ENCODE assay signal across 9 cellular contexts in the genomic region with DNA sequence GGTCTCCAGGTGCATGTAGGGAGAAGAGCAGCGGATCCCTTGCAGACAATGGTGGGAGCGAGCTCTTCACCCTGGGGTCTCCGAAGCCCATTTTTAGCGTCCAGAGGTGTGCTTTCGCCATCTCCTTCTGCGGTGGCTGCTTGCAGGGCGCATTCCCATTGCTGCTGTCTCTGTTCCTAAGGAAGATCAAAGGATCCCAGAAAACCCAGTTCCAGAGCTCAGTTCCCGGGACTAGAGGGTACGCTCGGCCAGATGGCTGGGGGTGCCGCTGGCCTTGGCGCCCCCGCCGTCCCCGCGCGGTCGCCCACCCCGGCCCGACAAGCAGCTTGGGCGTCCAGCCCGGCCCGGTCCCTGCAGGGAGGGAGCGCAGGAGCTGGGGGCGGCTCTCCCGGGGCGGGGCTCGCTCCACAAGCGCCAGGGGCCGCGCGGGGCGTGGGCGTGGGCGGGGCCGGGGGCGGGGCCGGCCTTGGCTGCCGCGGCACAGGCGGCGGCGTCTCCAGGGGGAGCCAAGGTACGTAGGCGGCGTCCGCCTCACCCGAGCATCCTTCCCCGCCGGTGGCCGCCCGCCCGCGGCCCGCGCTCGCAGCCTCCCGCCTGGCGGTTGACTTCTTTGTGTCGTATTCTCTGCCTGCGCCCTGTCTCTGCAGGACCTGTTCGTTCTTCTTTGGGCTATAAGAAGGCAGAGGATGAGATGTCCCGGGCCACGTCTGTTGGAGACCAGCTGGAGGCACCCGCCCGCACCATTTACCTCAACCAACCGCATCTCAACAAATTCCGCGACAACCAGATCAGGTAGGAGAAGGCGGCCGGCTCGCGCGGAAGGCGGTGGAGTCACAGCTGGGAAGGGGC.
A peak's percentile ranks its signal among the peaks of the same experiment; 100 is the strongest.
DNase-seq lines count a peak whose midpoint lies in the region; ATAC-seq and TF ChIP-seq lines count a peak whose summit lies in the region.
"Had no signal": no experiment of that assay in that cellular context is flagged by ENCODE, and none has a peak within 500 bp of the region (broad histone marks: within the 10 kb centered on the region; RNA-seq: fewer than 3 reads in every experiment).

No MANE protein-coding gene starts in this region.

- peak overlapping the region; percentile 85 for H3K4me3 Mint-ChIP-seq in nephron progenitor cell
- H3K4me3 Mint-ChIP-seq: memory B cell had no signal

- no peaks in the 10 kb centered on the region for H3K36me3 Mint-ChIP-seq in nephron progenitor cell (ENCODE audit: low read depth)

- TF ChIP-seq CTCF in nephron progenitor cell (IDR thresholded peaks at IDR 0.05) = no peak

- peaks cover 9% of the 10 kb centered on the region for H3K4me1 Mint-ChIP-seq in nephron progenitor cell

- peaks cover 5% of the 10 kb centered on the region for H3K9me3 Mint-ChIP-seq in nephron progenitor cell

- peaks cover 65% of the 10 kb centered on the region for H3K27me3 Mint-ChIP-seq in nephron progenitor cell (ENCODE audit: low read depth, poor library complexity)

- no peak overlapping the region for H3K27ac Mint-ChIP-seq in nephron progenitor cell
- H3K27ac Mint-ChIP-seq: memory B cell had no signal

- in situ Hi-C loops in G401 (cut with HindIII; ENCODE audit: low sequenced_read_pairs) = no loop called here

- ATAC-seq in GM19452 (IDR thresholded peaks at IDR 0.05; ENCODE audit: unreplicated experiment) (no peak), GM19035 (IDR thresholded peaks at IDR 0.05; ENCODE audit: unreplicated experiment) (no peak), GM21360 (IDR thresholded peaks at IDR 0.05; ENCODE audit: unreplicated experiment) (no peak)

- peak; percentile 78 for DNase-seq in G401 (ENCODE audit: low spot score)
- DNase-seq in NCI-H146 (lab: John Stamatoyannopoulos, UW) = peak; percentile 53
- peak in 38 of 58 donors; percentile 8 to 63 (median 32) for DNase-seq in anterior cingulate cortex (lab: John Stamatoyannopoulos, UW)
- peak; percentile 85 for DNase-seq in nephron progenitor cell
- DNase-seq in activated gamma-delta T cell (lab: John Stamatoyannopoulos, UW) = no peak
